ENCODE assay signal across 8 cellular contexts in genomic region chr3:184017672-184018423, GRCh38. TPM values are rescaled to one million over a fixed set of nuclear protein-coding genes. Genes with fewer than 3 reads are reported as not detected.
DNase-seq lines count a peak whose midpoint lies in the region; ATAC-seq and TF ChIP-seq lines count a peak whose summit lies in the region.

ABCC5 (minus strand) TSS chr3:184017884; CDS start chr3:184014392, 3,492 bp downstream.

- H3K36me3 Mint-ChIP-seq in GM23338 (ENCODE audit: low read depth) (peaks cover 11% of the 10 kb centered on the region), nephron (ENCODE audit: low read depth) (peaks cover 17% of the 10 kb centered on the region)
- H3K36me3 Mint-ChIP-seq in activated T-helper 17 cell treated with anti-CD3 and anti-CD28 coated beads, Interleukin-2, amount 50 U/mL, for 72 hours (ENCODE audit: low read depth), result peaks cover 16% of the 10 kb centered on the region
- peaks cover 8% of the 10 kb centered on the region for H3K36me3 Mint-ChIP-seq in stimulated activated naive CD8-positive, alpha-beta T cell treated with anti-CD3 and anti-CD28 coated beads, Interleukin-15, Interleukin-2, amounts not matched to agents 100 ng/mL and 50 ng/mL, for 24 hours (ENCODE audit: low read depth)

- H3K4me3 ChIP-seq in GM23338 (peak within 1 kb of the TSS; percentile 98), fibroblast of pulmonary artery (replicated peaks; ENCODE audit: low read depth, low read length) (peak within 1 kb of the TSS; percentile 100)

- no peak for TF ChIP-seq CTCF in GM23338 (conservative IDR thresholded peaks at IDR 0.05; ENCODE audit: low read depth in 2 of 2)
- peak; percentile 77 for TF ChIP-seq CTCF in RWPE1 (conservative IDR thresholded peaks at IDR 0.05; ENCODE audit: low read depth)
- TF ChIP-seq CTCF in fibroblast of pulmonary artery (IDR thresholded peaks at IDR 0.05; ENCODE audit: low read length, missing control alignments), result peak; percentile 0
- peak; percentile 39 to 69 (median 62) for TF ChIP-seq CTCF in nephron (IDR thresholded peaks at IDR 0.05; ENCODE audit: unreplicated experiment in 3 of 3)

- no peaks in the 10 kb centered on the region for H3K9me2 ChIP-seq in GM23338 (ENCODE audit: insufficient read depth)

- peaks cover 18% of the 10 kb centered on the region for H3K4me1 Mint-ChIP-seq in GM23338
- peaks cover 13% of the 10 kb centered on the region for H3K4me1 Mint-ChIP-seq in activated T-helper 17 cell treated with anti-CD3 and anti-CD28 coated beads, Interleukin-2, amount 50 U/mL, for 72 hours
- H3K4me1 Mint-ChIP-seq in nephron, result peaks cover 35% of the 10 kb centered on the region
- H3K4me1 Mint-ChIP-seq in stimulated activated naive CD8-positive, alpha-beta T cell treated with anti-CD3 and anti-CD28 coated beads, Interleukin-15, Interleukin-2, amounts not matched to agents 100 ng/mL and 50 ng/mL, for 24 hours (ENCODE audit: low read depth), result peaks cover 31% of the 10 kb centered on the region

- peaks cover 29% of the 10 kb centered on the region for H3K79me2 ChIP-seq in GM23338 (replicated peaks; ENCODE audit: insufficient read depth)

- DNase-seq in Daoy (ENCODE audit: low read depth), result peak; percentile 96
- DNase-seq in GM23338 (ENCODE audit: low spot score), result peak; percentile 97
- peak; percentile 90 for DNase-seq in LHCN-M2 (ENCODE audit: low read depth)
- DNase-seq in RWPE1 (ENCODE audit: low spot score), result peak; percentile 94
- peak; percentile 94 for DNase-seq in fibroblast of pulmonary artery (ENCODE audit: low read depth)

- H3K27me3 ChIP-seq in GM23338 (ENCODE audit: insufficient read depth), result no peaks in the 10 kb centered on the region

- peak within 1 kb of the TSS; percentile 100 for H2AFZ ChIP-seq in GM23338

- H3K4me3 Mint-ChIP-seq in GM23338, result peak within 1 kb of the TSS; percentile 99
- H3K4me3 Mint-ChIP-seq in activated T-helper 17 cell treated with anti-CD3 and anti-CD28 coated beads, Interleukin-2, amount 50 U/mL, for 72 hours, result peak within 1 kb of the TSS; percentile 100
- H3K4me3 Mint-ChIP-seq in nephron, result peak within 1 kb of the TSS; percentile 100
- peak within 1 kb of the TSS; percentile 99 for H3K4me3 Mint-ChIP-seq in stimulated activated naive CD8-positive, alpha-beta T cell treated with anti-CD3 and anti-CD28 coated beads, Interleukin-15, Interleukin-2, amounts not matched to agents 100 ng/mL and 50 ng/mL, for 24 hours

- peaks cover 11% of the 10 kb centered on the region for H3K4me1 ChIP-seq in GM23338 (ENCODE audit: insufficient read depth)

- peaks cover 6% of the 10 kb centered on the region for H3K27me3 Mint-ChIP-seq in GM23338 (ENCODE audit: insufficient read depth, low read depth, poor library complexity)
- peaks cover 13% of the 10 kb centered on the region for H3K27me3 Mint-ChIP-seq in activated T-helper 17 cell treated with anti-CD3 and anti-CD28 coated beads, Interleukin-2, amount 50 U/mL, for 72 hours
- H3K27me3 Mint-ChIP-seq in nephron (ENCODE audit: low read depth), result peaks cover 4% of the 10 kb centered on the region
- H3K27me3 Mint-ChIP-seq in stimulated activated naive CD8-positive, alpha-beta T cell treated with anti-CD3 and anti-CD28 coated beads, Interleukin-15, Interleukin-2, amounts not matched to agents 100 ng/mL and 50 ng/mL, for 24 hours, result peaks cover 14% of the 10 kb centered on the region

- H3K27ac ChIP-seq in GM23338 (ENCODE audit: low read depth), result peak within 1 kb of the TSS; percentile 86
- H3K27ac ChIP-seq in RWPE1, result peak within 1 kb of the TSS; percentile 76

- peak; percentile 97 for ATAC-seq in GM23338
- peak; percentile 94 for ATAC-seq in activated T-helper 17 cell treated with anti-CD3 and anti-CD28 coated beads, Interleukin-2, amount 50 U/mL, for 72 hours (replicated peaks)

- H3K9me3 Mint-ChIP-seq in GM23338, result no peaks in the 10 kb centered on the region
- H3K9me3 Mint-ChIP-seq in activated T-helper 17 cell treated with anti-CD3 and anti-CD28 coated beads, Interleukin-2, amount 50 U/mL, for 72 hours, result no peaks in the 10 kb centered on the region
- no peaks in the 10 kb centered on the region for H3K9me3 Mint-ChIP-seq in nephron
- no peaks in the 10 kb centered on the region for H3K9me3 Mint-ChIP-seq in stimulated activated naive CD8-positive, alpha-beta T cell treated with anti-CD3 and anti-CD28 coated beads, Interleukin-15, Interleukin-2, amounts not matched to agents 100 ng/mL and 50 ng/mL, for 24 hours

- H3F3A ChIP-seq in GM23338 (replicated peaks; ENCODE audit: low read depth), result no peaks in the 10 kb centered on the region

- CTCF ChIA-PET in RWPE1 (lab: Yijun Ruan, JAX), result interaction anchor here (0.6 to 1.1 kb wide), 11 partner anchors 11 to 289 kb away, joined by 3 to 5 read pairs (median 3); partner anchors contain the start of gene EIF2B5

- peaks cover 9% of the 10 kb centered on the region; the same call in 1 of the 2 replicates for H4K20me1 ChIP-seq in GM23338 (replicated peaks; ENCODE audit: insufficient read depth)

- H3K27ac Mint-ChIP-seq in GM23338, result peak within 1 kb of the TSS; percentile 98
- H3K27ac Mint-ChIP-seq in activated T-helper 17 cell treated with anti-CD3 and anti-CD28 coated beads, Interleukin-2, amount 50 U/mL, for 72 hours, result peak within 1 kb of the TSS; percentile 91
- peak within 1 kb of the TSS; percentile 86 to 98 (median 96) for H3K27ac Mint-ChIP-seq in nephron
- H3K27ac Mint-ChIP-seq in stimulated activated naive CD8-positive, alpha-beta T cell treated with anti-CD3 and anti-CD28 coated beads, Interleukin-15, Interleukin-2, amounts not matched to agents 100 ng/mL and 50 ng/mL, for 24 hours, result peak within 1 kb of the TSS; percentile 90

- no peaks in the 10 kb centered on the region for H3K36me3 ChIP-seq in GM23338 (ENCODE audit: insufficient read depth)

- POLR2A ChIA-PET in RWPE1 (lab: Yijun Ruan, JAX; ENCODE audit: low non-redundant PET), result interaction anchor here (0.6 to 1.0 kb wide), 3 partner anchors 12 to 106 kb away, joined by 3 to 8 read pairs (median 3); no protein-coding TSS in a partner anchor

- H3K4me2 ChIP-seq in GM23338, result peak within 1 kb of the TSS; percentile 84

TF ChIP-seq in GM23338, 12 proteins besides CTCF, POLR2A, EP300 and RAD21 (continues in another document):
- TF ChIP-seq NANOG (IDR thresholded peaks at IDR 0.05; ENCODE audit: borderline replicate concordance) (no peak), EZH2phosphoT487 (IDR thresholded peaks at IDR 0.05; ENCODE audit: unreplicated experiment) (no peak), EZH2 (IDR thresholded peaks at IDR 0.05; ENCODE audit: low read depth, unreplicated experiment) (no peak), STAT1 (IDR thresholded peaks at IDR 0.05; ENCODE audit: unreplicated experiment) (no peak), ZNF331 (CRISPR knock-in tag; IDR thresholded peaks at IDR 0.05; ENCODE audit: low read depth) (no peak), CREB1 (CRISPR knock-in tag; IDR thresholded peaks at IDR 0.05; ENCODE audit: low read depth) (0 out of 2 replicates have a peak, but pooled peaks have one; percentile 13), JUNB (IDR thresholded peaks at IDR 0.05; ENCODE audit: unreplicated experiment) (no peak), POLR2AphosphoS5 (IDR thresholded peaks at IDR 0.05; ENCODE audit: low read depth) (peak; percentile 95), ZNF114 (CRISPR knock-in tag; IDR thresholded peaks at IDR 0.05) (no peak), ETS1 (IDR thresholded peaks at IDR 0.05) (peak; percentile 92)
- TF ChIP-seq, protein P1, sequence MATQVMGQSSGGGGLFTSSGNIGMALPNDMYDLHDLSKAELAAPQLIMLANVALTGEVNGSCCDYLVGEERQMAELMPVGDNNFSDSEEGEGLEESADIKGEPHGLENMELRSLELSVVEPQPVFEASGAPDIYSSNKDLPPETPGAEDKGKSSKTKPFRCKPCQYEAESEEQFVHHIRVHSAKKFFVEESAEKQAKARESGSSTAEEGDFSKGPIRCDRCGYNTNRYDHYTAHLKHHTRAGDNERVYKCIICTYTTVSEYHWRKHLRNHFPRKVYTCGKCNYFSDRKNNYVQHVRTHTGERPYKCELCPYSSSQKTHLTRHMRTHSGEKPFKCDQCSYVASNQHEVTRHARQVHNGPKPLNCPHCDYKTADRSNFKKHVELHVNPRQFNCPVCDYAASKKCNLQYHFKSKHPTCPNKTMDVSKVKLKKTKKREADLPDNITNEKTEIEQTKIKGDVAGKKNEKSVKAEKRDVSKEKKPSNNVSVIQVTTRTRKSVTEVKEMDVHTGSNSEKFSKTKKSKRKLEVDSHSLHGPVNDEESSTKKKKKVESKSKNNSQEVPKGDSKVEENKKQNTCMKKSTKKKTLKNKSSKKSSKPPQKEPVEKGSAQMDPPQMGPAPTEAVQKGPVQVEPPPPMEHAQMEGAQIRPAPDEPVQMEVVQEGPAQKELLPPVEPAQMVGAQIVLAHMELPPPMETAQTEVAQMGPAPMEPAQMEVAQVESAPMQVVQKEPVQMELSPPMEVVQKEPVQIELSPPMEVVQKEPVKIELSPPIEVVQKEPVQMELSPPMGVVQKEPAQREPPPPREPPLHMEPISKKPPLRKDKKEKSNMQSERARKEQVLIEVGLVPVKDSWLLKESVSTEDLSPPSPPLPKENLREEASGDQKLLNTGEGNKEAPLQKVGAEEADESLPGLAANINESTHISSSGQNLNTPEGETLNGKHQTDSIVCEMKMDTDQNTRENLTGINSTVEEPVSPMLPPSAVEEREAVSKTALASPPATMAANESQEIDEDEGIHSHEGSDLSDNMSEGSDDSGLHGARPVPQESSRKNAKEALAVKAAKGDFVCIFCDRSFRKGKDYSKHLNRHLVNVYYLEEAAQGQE (IDR thresholded peaks at IDR 0.05; ENCODE audit: unreplicated experiment), result no peak

RNA-seq across cellular contexts. Expression of gene ABCC5, which starts in this region (rescaled TPM):
- total RNA-seq in Daoy (2014; rRNA removed; shearing (Covaris generic)), result 10.0 and 28.5 TPM in 2 replicates
- total RNA-seq in GM23338 (2014; rRNA removed; shearing (Covaris generic)), result 38.5 and 39.9 TPM in 2 replicates
- 14.0 TPM in 2 replicates for polyA plus RNA-seq in GM23338 (2016; fragmentation: Nextera tagmentation; extraction: Ambion mirVana)
- 18.9 and 26.7 TPM in 2 replicates for total RNA-seq in LHCN-M2 (2014; rRNA removed)
- 8.3 TPM for polyA plus RNA-seq in LHCN-M2 (2012)
- total RNA-seq in activated T-helper 17 cell treated with anti-CD3 and anti-CD28 coated beads, Interleukin-2, amount 50 U/mL, for 72 hours, result 10 to 100 TPM in 1 of 2 donors, 1 to 10 TPM in 1; 9.1 to 14.8 TPM

Comparison
In these comparisons a context has a peak if more than half of its experiments do, and no peak if none do; other contexts are left out.
1. Peak in every context shown above with its lines: DNase-seq, ATAC-seq, H3K4me3 ChIP-seq and H3K27ac ChIP-seq.
2. CTCF ChIP-seq: peak in RWPE1 (single experiment), fibroblast of pulmonary artery (single experiment) and nephron (3 of 3); none in GM23338 (0 of 2).